26 cellular contexts compared by ENCODE assay signal in the genomic region with DNA sequence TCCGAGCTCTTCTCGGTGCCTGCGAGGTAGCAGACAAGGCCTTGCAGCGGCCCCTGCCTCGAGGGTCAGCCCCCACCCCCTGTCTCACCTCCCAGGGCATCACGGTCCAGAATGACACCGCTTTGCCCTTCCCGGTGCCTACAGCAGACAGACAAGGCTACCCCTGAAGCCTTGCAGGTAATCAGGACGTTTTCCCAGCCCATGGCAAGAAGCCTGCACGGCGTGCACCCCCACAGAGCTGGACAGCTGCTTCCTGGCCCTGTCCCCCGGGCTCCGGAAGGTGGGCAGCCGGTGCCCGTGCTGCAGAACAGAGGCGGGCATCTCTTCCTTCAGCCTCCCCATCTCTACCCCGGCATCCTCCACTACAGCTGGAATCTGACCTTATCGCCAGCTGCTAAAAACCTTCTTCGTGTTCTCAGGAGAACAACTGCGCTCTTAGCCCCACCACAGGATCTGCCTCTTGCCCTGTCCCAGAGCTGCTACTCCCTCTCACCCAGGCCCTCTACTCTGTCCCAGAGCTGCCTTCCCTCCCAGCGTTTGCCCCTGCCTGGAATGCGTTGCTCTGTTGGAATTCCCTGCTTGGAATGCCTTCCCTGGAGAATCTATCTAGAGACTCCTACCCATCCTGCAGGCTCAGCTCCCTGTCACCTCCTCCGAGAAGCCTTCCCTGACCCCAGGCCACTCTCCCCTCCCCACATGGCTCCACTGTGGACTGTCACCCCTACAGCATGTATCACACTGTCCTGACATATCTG. TPM values are rescaled to one million over a fixed set of nuclear protein-coding genes. Genes with fewer than 3 reads are reported as not detected.
DNase-seq lines count a peak whose midpoint lies in the region; ATAC-seq, FAIRE-seq and TF ChIP-seq lines count a peak whose summit lies in the region.
"Had no signal": no experiment of that assay in that cellular context is flagged by ENCODE, and none has a peak within 500 bp of the region (broad histone marks: within the 10 kb centered on the region; RNA-seq: fewer than 3 reads in every experiment).

No MANE protein-coding gene starts in this region.

- in situ Hi-C loops in K562 (cut with MboI): no loop called here

- 2% methylated on average over 23 of the region's 23 CpGs for WGBS in K562 (ENCODE audit: insufficient coverage, low coverage, missing lambda C conversion rate)

- TF ChIP-seq EP300 in K562 (IDR thresholded peaks at IDR 0.05; ENCODE audit: low read length): no peak

- H3K9me1 ChIP-seq in K562 (ENCODE audit: control insufficient read depth, insufficient read depth, low read length): no peaks in the 10 kb centered on the region

- BruUV-seq in K562 (replicated peaks; lab: Mats Ljungman, UMichigan): no TSS peak
- BruUV-seq in PC-3 (replicated peaks; lab: Mats Ljungman, UMichigan): no TSS peak

- no peaks in the 10 kb centered on the region for H3F3A ChIP-seq in PC-3 (ENCODE audit: low read length, unreplicated experiment)

- POLR2A ChIA-PET in K562 (lab: Yijun Ruan, JAX) (interaction anchor here (1.2 kb wide), 1 partner anchor 14 kb away, joined by 3 read pairs; no protein-coding TSS in a partner anchor), PC-3 (lab: Charles Lee; ENCODE audit: unreplicated experiment) (no interaction called here)

- H3K9me3 ChIP-seq in HUES48 (ENCODE audit: control insufficient read depth, insufficient read depth, low read length): no peaks in the 10 kb centered on the region
- H3K9me3 ChIP-seq in K562 (replicated peaks; ENCODE audit: control insufficient read depth, insufficient read depth, low read depth, low read length): no peaks in the 10 kb centered on the region
- H3K9me3 ChIP-seq in skeletal muscle satellite cell (replicated peaks; ENCODE audit: low read length): no peaks in the 10 kb centered on the region
- no peaks in the 10 kb centered on the region for H3K9me3 ChIP-seq in PC-3 (ENCODE audit: low read length)
- H3K9me3 ChIP-seq in Peyer's patch: no peaks in the 10 kb centered on the region
- H3K9me3 ChIP-seq: esophagus squamous epithelium, left lung, mucosa of descending colon had no signal

- no peak for FAIRE-seq in K562 (lab: Jason Lieb, UNC)

- H3K79me2 ChIP-seq in K562 (ENCODE audit: control insufficient read depth, insufficient read depth, low read length) (no peaks in the 10 kb centered on the region), PC-3 (ENCODE audit: low read length) (no peaks in the 10 kb centered on the region)

- H3K36me3 ChIP-seq in HUES48 (ENCODE audit: control insufficient read depth, insufficient read depth, low read length) (no peaks in the 10 kb centered on the region), K562 (ENCODE audit: control insufficient read depth, insufficient read depth, low read length) (no peaks in the 10 kb centered on the region), skeletal muscle satellite cell (ENCODE audit: insufficient read depth, low read length) (no peaks in the 10 kb centered on the region), PC-3 (ENCODE audit: low read depth, low read length) (no peaks in the 10 kb centered on the region), Peyer's patch (no peaks in the 10 kb centered on the region)
- H3K36me3 ChIP-seq: esophagus squamous epithelium, left lung had no signal

- TF ChIP-seq POLR2A in K562 (conservative IDR thresholded peaks at IDR 0.05): no peak
- no peak for TF ChIP-seq POLR2A in Peyer's patch (IDR thresholded peaks at IDR 0.05)

- DNase-seq in K562 (ENCODE audit: extremely low read depth in 1 of 4, low spot score in 3 of 4): no peak
- DNase-seq in left kidney (ENCODE audit: low read depth, low spot score): peak; percentile 45
- no peak for DNase-seq in NCI-H1930 (lab: John Stamatoyannopoulos, UW)
- no peak for DNase-seq in PC-3
- no peak for DNase-seq in Peyer's patch
- DNase-seq: activated B cell treated with CpG ODN at 0.5 μM for 24 hours; activated CD4-positive, alpha-beta memory T cell treated with anti-CD3 and anti-CD28 coated beads, Interleukin-2, amount 10 ng/mL, durations not matched to agents 7 days and 5 days; activated naive CD4-positive, alpha-beta T cell treated with Interleukin-2 at 50 U/mL for 16 hours; activated T-cell treated with anti-CD3 and anti-CD28 coated beads, Interleukin-2, amount 50 U/mL, for 4 hours; AML-193; COR-L47; DMS79 treated with DMSO at 0.1 percent for 48 hours; effector CD8-positive, alpha-beta T cell; esophagus squamous epithelium; left lung; mucosa of descending colon; NCI-H1417 treated with DMSO at 0.1 percent for 48 hours; NCI-H2171 treated with DMSO at 0.1 percent for 48 hours; NCI-H526 treated with DMSO at 0.1 percent for 48 hours; SHP77 treated with DMSO at 0.1 percent for 48 hours; T-helper 17 cell had no signal

- H3K9ac ChIP-seq in HUES48 (ENCODE audit: low read depth, low read length) (no peak overlapping the region; the same call in 1 of the 2 replicates), K562 (ENCODE audit: insufficient read depth in 1 of 2, low read depth in 2 of 2, low read length in 2 of 2) (no peak overlapping the region), skeletal muscle satellite cell (ENCODE audit: low read depth, low read length) (no peak overlapping the region), PC-3 (ENCODE audit: low read length) (no peak overlapping the region)

- no peak for TF ChIP-seq RAD21 in K562 (CRISPR knock-in tag; conservative IDR thresholded peaks at IDR 0.05 in 1 of 2, IDR thresholded peaks at IDR 0.05 in 1 of 2)

- H3K27ac ChIP-seq in HUES48 (ENCODE audit: low read depth, low read length) (peak overlapping the region; percentile 16), K562 (ENCODE audit: extremely low read depth, low read depth, low read length) (no peak overlapping the region), PC-3 (ENCODE audit: low read length) (no peak overlapping the region), Peyer's patch (no peak overlapping the region)
- H3K27ac ChIP-seq: esophagus squamous epithelium, left lung had no signal

- H3K4me2 ChIP-seq in K562 (ENCODE audit: insufficient read depth, low read length): no peak overlapping the region
- H3K4me2 ChIP-seq in skeletal muscle satellite cell (ENCODE audit: low read length): peak overlapping the region; percentile 23
- no peak overlapping the region for H3K4me2 ChIP-seq in PC-3 (ENCODE audit: low read length)

- H3K27me3 ChIP-seq in HUES48 (ENCODE audit: control insufficient read depth, insufficient read depth, low read length) (no peaks in the 10 kb centered on the region; the same call in 1 of the 2 replicates), K562 (ENCODE audit: control insufficient read depth in 2 of 2, insufficient read depth in 2 of 2, low read length in 2 of 2) (peaks cover 23 to 63% of the 10 kb centered on the region in 2 experiments), skeletal muscle satellite cell (ENCODE audit: control insufficient read depth, insufficient read depth, low read length) (peaks cover 12% of the 10 kb centered on the region), PC-3 (ENCODE audit: low read length) (no peaks in the 10 kb centered on the region), Peyer's patch (no peaks in the 10 kb centered on the region)

- ATAC-seq in K562: peak; percentile 11; the same call in 1 of the 3 replicates
- ATAC-seq in PC-3: no peak
- no peak for ATAC-seq in HG03342 (IDR thresholded peaks at IDR 0.05; ENCODE audit: unreplicated experiment)
- ATAC-seq: activated T-cell treated with anti-CD3 and anti-CD28 coated beads, Interleukin-2, amount 50 U/mL, for 4 hours; mucosa of descending colon; T-helper 17 cell had no signal

- TF ChIP-seq CTCF in K562 (IDR thresholded peaks at IDR 0.05 in 2 of 3, conservative IDR thresholded peaks at IDR 0.05 in 1 of 3; ENCODE audit: insufficient read depth in 2 of 3, low read depth in 1 of 3, low read length in 3 of 3) (no peak), PC-3 (conservative IDR thresholded peaks at IDR 0.05; ENCODE audit: low read depth, low read length) (no peak), Peyer's patch (IDR thresholded peaks at IDR 0.05) (no peak)

- H2AFZ ChIP-seq in K562 (ENCODE audit: low read depth, low read length): no peak overlapping the region
- no peak overlapping the region for H2AFZ ChIP-seq in PC-3 (ENCODE audit: low read length)

- H3K4me1 ChIP-seq in HUES48 (ENCODE audit: control insufficient read depth, insufficient read depth, low read length): peaks cover 21% of the 10 kb centered on the region
- peaks cover 0 to 11% of the 10 kb centered on the region in 2 experiments; a peak in 1 of 5 replicates for H3K4me1 ChIP-seq in K562 (replicated peaks in 1 of 2; ENCODE audit: control insufficient read depth in 2 of 2, insufficient read depth in 2 of 2, low read length in 2 of 2)
- H3K4me1 ChIP-seq in skeletal muscle satellite cell (ENCODE audit: control insufficient read depth, insufficient read depth, low read length): peaks cover 18% of the 10 kb centered on the region
- no peaks in the 10 kb centered on the region for H3K4me1 ChIP-seq in PC-3 (ENCODE audit: insufficient read depth, low read length)
- no peaks in the 10 kb centered on the region for H3K4me1 ChIP-seq in Peyer's patch
- H3K4me1 ChIP-seq: left lung had no signal

- no peaks in the 10 kb centered on the region for H3K9me2 ChIP-seq in PC-3 (replicated peaks; ENCODE audit: low read length)

- intact Hi-C loops in K562 (cut with micrococcal nuclease) (no loop called here), PC-3 (cut with micrococcal nuclease) (no loop called here)

- H3K4me3 ChIP-seq in HUES48 (ENCODE audit: low read depth, low read length) (peak overlapping the region; percentile 31; the same call in 1 of the 2 replicates), K562 (no peak overlapping the region), skeletal muscle satellite cell (ENCODE audit: low read length) (no peak overlapping the region), PC-3 (ENCODE audit: low read length) (no peak overlapping the region), Peyer's patch (no peak overlapping the region)
- H3K4me3 ChIP-seq: esophagus squamous epithelium, left lung, mucosa of descending colon had no signal

- peaks cover 14% of the 10 kb centered on the region; the same call in 1 of the 2 replicates for H4K20me1 ChIP-seq in K562 (replicated peaks; ENCODE audit: control insufficient read depth, insufficient read depth, low read length)
- no peaks in the 10 kb centered on the region for H4K20me1 ChIP-seq in PC-3 (ENCODE audit: low read length)

- CTCF ChIA-PET in K562 (lab: Yijun Ruan, JAX; ENCODE audit: low intra/inter-chr PET ratio) (no interaction called here), PC-3 (lab: Charles Lee) (no interaction called here)

RNA-seq across cellular contexts. Expression of a gene that starts 4.7 kb away (rescaled TPM):
- not detected in 2 replicates for total RNA-seq in K562 (2011; cell fraction: chromatin; rRNA removed; ENCODE audit: low replicate concordance)
- not detected in 2 replicates for total RNA-seq in K562 (2011; cell fraction: nucleolus; rRNA removed)
- not detected in 2 replicates for total RNA-seq in K562 (2011; cell fraction: nucleoplasm; rRNA removed)
- total RNA-seq in K562 (2014; rRNA removed): not detected in 2 replicates
- total RNA-seq in K562 (2014; rRNA removed; fragmentation: Illumina TruSeq; extraction: Trizol): not detected in 2 replicates
- not detected in 2 replicates for total RNA-seq in K562 (2015; rRNA removed; fragmentation: Illumina TruSeq; extraction: Trizol)
- total RNA-seq in K562 (2021): not detected in 2 replicates
- polyA plus RNA-seq in K562 (2011; rRNA removed): not detected in 2 replicates
- polyA plus RNA-seq in K562 (2011; cell fraction: cytosol; rRNA removed): not detected in 2 replicates
- not detected in 2 replicates for polyA plus RNA-seq in K562 (2011; cell fraction: nucleus; rRNA removed)
- not detected in 2 replicates for polyA plus RNA-seq in K562 (2012)
- polyA plus RNA-seq in K562 (2014; fragmentation: Illumina TruSeq; extraction: Trizol): not detected in 2 replicates
- polyA plus RNA-seq in K562 (2014; fragmentation: Nextera tagmentation; extraction: Ambion mirVana): not detected
- polyA plus RNA-seq in K562 (2014; rRNA removed): not detected in 2 replicates
- polyA minus RNA-seq in K562 (2011; rRNA and poly(A)+ RNA removed): not detected in 2 replicates
- polyA minus RNA-seq in K562 (2011; cell fraction: cytosol; rRNA and poly(A)+ RNA removed): not detected in 2 replicates
- polyA minus RNA-seq in K562 (2011; cell fraction: nucleus; rRNA and poly(A)+ RNA removed): not detected in 2 replicates
- not detected in 2 replicates for total RNA-seq in skeletal muscle satellite cell (2012; rRNA removed)
- total RNA-seq in PC-3 (2014; rRNA removed): 0.69 TPM in 1 of 2 replicates, not detected in the other
- not detected for total RNA-seq in Peyer's patch
- total RNA-seq: activated B cell treated with CpG ODN at 0.5 μM for 24 hours; activated CD4-positive, alpha-beta memory T cell treated with anti-CD3 and anti-CD28 coated beads, Interleukin-2, amount 10 ng/mL, durations not matched to agents 7 days and 5 days; activated T-cell treated with anti-CD3 and anti-CD28 coated beads, Interleukin-2, amount 50 U/mL, for 4 hours; esophagus squamous epithelium; H4; left lung; M059J; mucosa of descending colon; T-helper 17 cell had no signal
